ENCODE assay signal across 31 cellular contexts in the genomic region with DNA sequence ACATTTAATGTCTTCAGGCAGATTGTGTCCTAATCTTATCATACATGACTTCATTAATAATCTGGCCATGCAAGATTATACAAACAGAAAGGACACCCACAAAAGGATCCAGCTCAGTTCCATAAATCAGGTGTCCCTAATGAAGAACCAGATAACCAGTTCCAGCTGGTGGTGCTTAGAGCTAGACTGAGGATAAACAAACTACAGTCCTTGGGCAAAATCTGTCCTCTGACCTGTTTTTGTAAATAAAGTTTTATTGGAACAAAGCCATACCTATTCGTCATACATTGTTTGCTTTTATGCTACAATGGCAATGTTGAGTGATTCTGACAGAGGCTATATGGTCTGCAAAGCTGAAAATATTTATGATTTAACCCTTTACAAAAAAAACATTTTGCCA.
DNase-seq lines count a peak whose midpoint lies in the region; ATAC-seq, FAIRE-seq and TF ChIP-seq lines count a peak whose summit lies in the region.
"Had no signal": no experiment of that assay in that cellular context is flagged by ENCODE, and none has a peak within 500 bp of the region (broad histone marks: within the 10 kb centered on the region; RNA-seq: fewer than 3 reads in every experiment).

No MANE protein-coding gene starts in this region.

- H2BK20ac ChIP-seq in IMR-90 (ENCODE audit: low read depth, low read length), result no peak overlapping the region

- POLR2A ChIA-PET in IMR-90 (lab: Charles Lee; ENCODE audit: unreplicated experiment), result no interaction called here
- POLR2A ChIA-PET in K562 (lab: Yijun Ruan, JAX), result no interaction called here
- POLR2A ChIA-PET in HepG2 (lab: Yijun Ruan, JAX), result no interaction called here

- H3K79me2 ChIP-seq in K562 (ENCODE audit: control insufficient read depth, insufficient read depth, low read length) (no peaks in the 10 kb centered on the region), HepG2 (ENCODE audit: insufficient read depth, low read length) (no peaks in the 10 kb centered on the region)

- CTCF ChIA-PET in IMR-90 (lab: Yijun Ruan, JAX) (no interaction called here), K562 (lab: Yijun Ruan, JAX; ENCODE audit: low intra/inter-chr PET ratio) (no interaction called here), HepG2 (lab: Yijun Ruan, JAX; ENCODE audit: low intra/inter-chr PET ratio, low total read pairs) (no interaction called here)

- H3K4ac ChIP-seq in IMR-90 (ENCODE audit: low read depth, low read length), result no peak overlapping the region

- H2BK5ac ChIP-seq in IMR-90 (ENCODE audit: low read depth, low read length, poor library complexity, severe bottlenecking), result no peak overlapping the region

- TF ChIP-seq POLR2A in IMR-90 (IDR thresholded peaks at IDR 0.05; ENCODE audit: low read depth, low read length) (no peak), K562 (conservative IDR thresholded peaks at IDR 0.05) (no peak), HepG2 (IDR thresholded peaks at IDR 0.05; ENCODE audit: insufficient read depth in 1 of 2, low read depth in 2 of 2, low read length in 2 of 2) (no peak), lower leg skin (IDR thresholded peaks at IDR 0.05) (no peak), GM12891 (IDR thresholded peaks at IDR 0.05; ENCODE audit: low read depth, low read length) (no peak)

- H3K9me1 ChIP-seq in IMR-90 (ENCODE audit: insufficient read depth, low read length) (no peaks in the 10 kb centered on the region), K562 (ENCODE audit: control insufficient read depth, insufficient read depth, low read length) (no peaks in the 10 kb centered on the region)

- FAIRE-seq in K562 (lab: Jason Lieb, UNC) (no peak), HepG2 (lab: Jason Lieb, UNC) (no peak), GM12891 (lab: Jason Lieb, UNC) (no peak)

- H2AK9ac ChIP-seq in IMR-90 (replicated peaks; ENCODE audit: low read depth, low read length, poor library complexity), result no peak overlapping the region

- no peak overlapping the region for H3K23ac ChIP-seq in IMR-90 (ENCODE audit: low read depth, low read length)

- WGBS in IMR-90 (ENCODE audit: extremely low coverage in 2 of 2, insufficient read length in 1 of 2), 2 experiments, result no CpG with 5 or more reads among the region's 1 CpG
- WGBS in K562 (ENCODE audit: insufficient coverage, low coverage, missing lambda C conversion rate), result 0% methylated on average over 1 of the region's 1 CpG
- 0% methylated on average over 1 of the region's 1 CpG for WGBS in HepG2 (ENCODE audit: low lambda C conversion rate)
- 79 to 96% methylated on average over 1 of the region's 1 CpG for WGBS in lower leg skin, 2 donors

- H3K4me3 ChIP-seq in IMR-90 (ENCODE audit: insufficient read depth, low read depth, low read length) (no peak overlapping the region), K562 (no peak overlapping the region), HepG2 (replicated peaks in 1 of 3; ENCODE audit: insufficient read depth in 1 of 3, low read depth in 2 of 3, low read length in 3 of 3) (no peak overlapping the region), lower leg skin (ENCODE audit: low read depth, poor library complexity, severe bottlenecking) (no peak overlapping the region)
- H3K4me3 ChIP-seq: A549, coronary artery, left lung, SK-N-MC, skin epidermis, tibial nerve had no signal

- H2AFZ ChIP-seq in IMR-90 (replicated peaks; ENCODE audit: low read length, poor library complexity), result no peak overlapping the region
- H2AFZ ChIP-seq in K562 (ENCODE audit: low read depth, low read length), result no peak overlapping the region
- no peak overlapping the region for H2AFZ ChIP-seq in HepG2 (ENCODE audit: low read length)

- TF ChIP-seq CTCF in AG09319 (IDR thresholded peaks at IDR 0.05; ENCODE audit: low read depth, low read length), result no peak
- no peak for TF ChIP-seq CTCF in IMR-90 (conservative IDR thresholded peaks at IDR 0.05; ENCODE audit: low read depth, low read length)
- TF ChIP-seq CTCF in K562 (IDR thresholded peaks at IDR 0.05 in 2 of 3, conservative IDR thresholded peaks at IDR 0.05 in 1 of 3; ENCODE audit: insufficient read depth in 2 of 3, low read depth in 1 of 3, low read length in 3 of 3), result no peak
- TF ChIP-seq CTCF in HepG2 (CRISPR knock-in tag; IDR thresholded peaks at IDR 0.05), result no peak
- TF ChIP-seq CTCF in lower leg skin (IDR thresholded peaks at IDR 0.05), result no peak

- no peaks in the 10 kb centered on the region for H3K79me1 ChIP-seq in IMR-90 (ENCODE audit: low read depth in 1 of 2, low read length in 2 of 2)

- TF ChIP-seq EP300 in K562 (IDR thresholded peaks at IDR 0.05; ENCODE audit: low read length) (no peak), HepG2 (IDR thresholded peaks at IDR 0.05; ENCODE audit: low read depth in 2 of 2, low read length in 2 of 2) (no peak), HepG2 (CRISPR knock-in tag; IDR thresholded peaks at IDR 0.05; ENCODE audit: borderline replicate concordance) (no peak)

- intact Hi-C loops in IMR-90 (cut with micrococcal nuclease) (no loop called here), K562 (cut with micrococcal nuclease) (no loop called here), HepG2 (cut with micrococcal nuclease; ENCODE audit: unreplicated experiment) (no loop called here), lower leg skin (cut with DNase I; ENCODE audit: low total_unique reads) (no loop called here)

- H3K56ac ChIP-seq in IMR-90 (ENCODE audit: extremely low read depth, insufficient read depth, low read length), result no peak overlapping the region

- H2BK15ac ChIP-seq in IMR-90 (ENCODE audit: low read depth, low read length), result no peak overlapping the region

- H3K9me3 ChIP-seq in IMR-90 (ENCODE audit: control insufficient read depth, insufficient read depth, low read length), result no peaks in the 10 kb centered on the region
- H3K9me3 ChIP-seq in K562 (replicated peaks; ENCODE audit: control insufficient read depth, insufficient read depth, low read depth, low read length), result no peaks in the 10 kb centered on the region
- no peaks in the 10 kb centered on the region for H3K9me3 ChIP-seq in HepG2 (ENCODE audit: low read length)
- H3K9me3 ChIP-seq: A549, BE2C, left lung, tibial nerve had no signal

- H3K27me3 ChIP-seq in IMR-90 (ENCODE audit: control insufficient read depth, insufficient read depth, low read length), result peaks cover 10% of the 10 kb centered on the region
- no peaks in the 10 kb centered on the region for H3K27me3 ChIP-seq in K562 (ENCODE audit: control insufficient read depth in 2 of 2, insufficient read depth in 2 of 2, low read length in 2 of 2)
- H3K27me3 ChIP-seq in HepG2 (ENCODE audit: control insufficient read depth in 1 of 2, insufficient read depth in 2 of 2, low read length in 2 of 2), result no peaks in the 10 kb centered on the region
- H3K27me3 ChIP-seq: BE2C, left lung had no signal

- H3K18ac ChIP-seq in IMR-90 (ENCODE audit: low read depth, low read length), result no peak overlapping the region

- no peak overlapping the region for H3K9ac ChIP-seq in IMR-90 (ENCODE audit: low read depth, low read length)
- no peak overlapping the region for H3K9ac ChIP-seq in K562 (ENCODE audit: insufficient read depth in 1 of 2, low read depth in 2 of 2, low read length in 2 of 2)
- H3K9ac ChIP-seq in HepG2 (ENCODE audit: insufficient read depth, low read depth, low read length), result no peak overlapping the region

- H3K27ac ChIP-seq in IMR-90 (ENCODE audit: insufficient read depth, low read length) (no peak overlapping the region), K562 (ENCODE audit: extremely low read depth, low read depth, low read length) (no peak overlapping the region), HepG2 (ENCODE audit: extremely low read length, insufficient read depth, low read length) (no peak overlapping the region)
- H3K27ac ChIP-seq: A549, coronary artery, left lung, SK-N-MC, tibial nerve had no signal

- no peak overlapping the region for H3K14ac ChIP-seq in IMR-90 (replicated peaks; ENCODE audit: low read depth, low read length)

- dilution Hi-C loops in IMR-90 (cut with HindIII; ENCODE audit: low sequenced_read_pairs, unreplicated experiment), result no loop called here

- no peak overlapping the region for H4K91ac ChIP-seq in IMR-90 (ENCODE audit: insufficient read depth, low read depth, low read length)

- no peak overlapping the region for H2BK120ac ChIP-seq in IMR-90 (ENCODE audit: low read depth, low read length)

- ATAC-seq in IMR-90 (ENCODE audit: low read depth) (no peak), K562 (no peak), HepG2 (no peak)
- ATAC-seq: A549, left lung had no signal

- TF ChIP-seq RAD21 in IMR-90 (IDR thresholded peaks at IDR 0.05; ENCODE audit: low read length), result no peak
- TF ChIP-seq RAD21 in K562 (CRISPR knock-in tag; conservative IDR thresholded peaks at IDR 0.05 in 1 of 2, IDR thresholded peaks at IDR 0.05 in 1 of 2), result no peak
- TF ChIP-seq RAD21 in HepG2 (CRISPR knock-in tag; IDR thresholded peaks at IDR 0.05), result no peak

- no peak overlapping the region for H4K5ac ChIP-seq in IMR-90 (ENCODE audit: low read depth, low read length)

- DNase-seq in AG09319 (ENCODE audit: extremely low read depth, low read depth) (peak; percentile 11), IMR-90 (peak; percentile 37), K562 (ENCODE audit: extremely low read depth in 1 of 4, low spot score in 3 of 4) (no peak), HepG2 (ENCODE audit: low spot score) (no peak), lower leg skin (ENCODE audit: low spot score in 2 of 2) (no peak), GM12891 (ENCODE audit: insufficient read length, low spot score) (no peak), C1 segment of cervical spinal cord (lab: John Stamatoyannopoulos, UW) (no peak), retina (no peak)
- DNase-seq: activated CD4-positive, alpha-beta memory T cell treated with anti-CD3 and anti-CD28 coated beads for 36 hours; activated CD4-positive, CD25-positive, alpha-beta regulatory T cell treated with anti-CD3 and anti-CD28 coated beads, Interleukin-2, amount 50 U/mL, for 72 hours; activated CD8-positive, alpha-beta memory T cell treated with anti-CD3 and anti-CD28 coated beads, Interleukin-2, amount 50 U/mL, for 48 hours; activated naive CD4-positive, alpha-beta T cell treated with anti-CD3 and anti-CD28 coated beads, Interleukin-2, amount 10 ng/mL, durations not matched to agents 7 days and 5 days; anterior cingulate cortex; DMS79 treated with DMSO at 0.1 percent for 48 hours; effector memory CD4-positive, alpha-beta T cell; GOT3; hypothalamus; immature natural killer cell; left lung; naive B cell; NCI-H1105; NCI-H2081 treated with DMSO at 0.1 percent for 48 hours; nucleus accumbens; stimulated activated CD4-positive, alpha-beta T cell treated with anti-CD3 and anti-CD28 coated beads, Interleukin-2, amount 100 ng/mL, for 24 hours; T-helper 2 cell had no signal

- no peaks in the 10 kb centered on the region for H4K20me1 ChIP-seq in IMR-90 (ENCODE audit: insufficient read depth, low read length)
- no peaks in the 10 kb centered on the region for H4K20me1 ChIP-seq in K562 (replicated peaks; ENCODE audit: control insufficient read depth, insufficient read depth, low read length)
- H4K20me1 ChIP-seq in HepG2 (ENCODE audit: insufficient read depth, low read length), result no peaks in the 10 kb centered on the region

- H3K36me3 ChIP-seq in IMR-90 (ENCODE audit: control insufficient read depth, insufficient read depth, low read length), result no peaks in the 10 kb centered on the region
- no peaks in the 10 kb centered on the region for H3K36me3 ChIP-seq in K562 (ENCODE audit: control insufficient read depth, insufficient read depth, low read length)
- no peaks in the 10 kb centered on the region for H3K36me3 ChIP-seq in HepG2 (replicated peaks in 1 of 2; ENCODE audit: control insufficient read depth in 1 of 2, insufficient read depth in 2 of 2, low read length in 2 of 2)
- H3K36me3 ChIP-seq: BE2C, left lung, tibial nerve had no signal

- H3K4me1 ChIP-seq in IMR-90 (ENCODE audit: control insufficient read depth, insufficient read depth, low read length), result no peaks in the 10 kb centered on the region
- no peaks in the 10 kb centered on the region; a peak in 2 of 5 replicates for H3K4me1 ChIP-seq in K562 (replicated peaks in 1 of 2; ENCODE audit: control insufficient read depth in 2 of 2, insufficient read depth in 2 of 2, low read length in 2 of 2)
- H3K4me1 ChIP-seq in HepG2 (ENCODE audit: insufficient read depth, low read length), result no peaks in the 10 kb centered on the region
- H3K4me1 ChIP-seq: A549, left lung, tibial nerve had no signal

- no peak overlapping the region for H2AK5ac ChIP-seq in IMR-90 (ENCODE audit: low read depth, low read length)

- in situ Hi-C loops in IMR-90 (cut with MboI; ENCODE audit: low sequenced_read_pairs) (no loop called here), K562 (cut with MboI) (no loop called here), HepG2 (cut with HindIII; ENCODE audit: extremely low pct_ligation_motif_present, low pct_unique_long_range_greater_than_20kb) (no loop called here)

- no peak overlapping the region for H4K8ac ChIP-seq in IMR-90 (ENCODE audit: low read depth in 2 of 2, low read length in 2 of 2)

- BruUV-seq in IMR-90 (replicated peaks; lab: Mats Ljungman, UMichigan), result no TSS peak
- BruUV-seq in K562 (replicated peaks; lab: Mats Ljungman, UMichigan), result no TSS peak
- BruUV-seq in HepG2 (replicated peaks; lab: Mats Ljungman, UMichigan), result no TSS peak

- H3K4me2 ChIP-seq in IMR-90 (ENCODE audit: low read depth, low read length) (no peak overlapping the region), K562 (ENCODE audit: insufficient read depth, low read length) (no peak overlapping the region), HepG2 (ENCODE audit: low read depth, low read length) (no peak overlapping the region)
- H3K4me2 ChIP-seq: A549 had no signal

Comparison
In these comparisons a context has a peak if more than half of its experiments do, and no peak if none do; other contexts are left out.
1. DNase-seq: peak in AG09319 (single experiment) and IMR-90 (single experiment); none in K562 (0 of 4), HepG2 (single experiment), lower leg skin (0 of 2), GM12891 (single experiment), C1 segment of cervical spinal cord (0 of 14) and retina (single experiment).